ENCODE assay signal across 21 cellular contexts in genomic region chr7:117460815-117461214, GRCh38. TPM values are rescaled to one million over a fixed set of nuclear protein-coding genes. Genes with fewer than 3 reads are reported as not detected.
"Had no signal": no experiment of that assay in that cellular context is flagged by ENCODE, and none has a peak within 500 bp of the region (broad histone marks: within the 10 kb centered on the region; RNA-seq: fewer than 3 reads in every experiment).

No MANE protein-coding gene starts in this region.

RNA-seq across cellular contexts. Expression of gene CFTR, which starts 19.0 kb away (rescaled TPM):
- total RNA-seq: activated naive CD4-positive, alpha-beta T cell treated with anti-CD3 and anti-CD28 coated beads for 36 hours; activated naive CD4-positive, alpha-beta T cell treated with anti-CD3 and anti-CD28 coated beads, Interleukin-2, amount 50 U/mL, for 72 hours; activated naive CD8-positive, alpha-beta T cell treated with anti-CD3 and anti-CD28 coated beads for 36 hours; activated naive CD8-positive, alpha-beta T cell treated with anti-CD3 and anti-CD28 coated beads, Interleukin-2, amount 10 ng/mL, durations not matched to agents 7 days and 5 days; activated T-cell treated with anti-CD3 and anti-CD28 coated beads, Interleukin-2, amount 50 U/mL, for 72 hours; activated T-helper 1 cell treated with anti-CD3 and anti-CD28 coated beads, Interleukin-12 subunit alpha, Interleukin-12 subunit beta, Interleukin-2, Interleukin-4 antibody, amounts not matched to agents 30 ng/mL and 10 ng/mL and 1 ng/mL, durations not matched to agents 14 hours and 24 hours and 36 hours; activated T-helper 17 cell treated with anti-CD3 and anti-CD28 coated beads, Interleukin-2, amount 50 U/mL, for 72 hours; activated T-helper 2 cell treated with anti-CD3 and anti-CD28 coated beads, Interferon-gamma antibody, Interleukin-2, Interleukin-4, amounts not matched to agents 10 μg/mL and 5 μg/mL and 100 μg/mL, durations not matched to agents 14 hours and 24 hours and 36 hours; chondrocyte had no signal

RNA-seq across cellular contexts. Expression of gene ASZ1, which starts 33.5 kb away (rescaled TPM):
- total RNA-seq: activated naive CD4-positive, alpha-beta T cell treated with anti-CD3 and anti-CD28 coated beads for 36 hours; activated naive CD4-positive, alpha-beta T cell treated with anti-CD3 and anti-CD28 coated beads, Interleukin-2, amount 50 U/mL, for 72 hours; activated naive CD8-positive, alpha-beta T cell treated with anti-CD3 and anti-CD28 coated beads for 36 hours; activated naive CD8-positive, alpha-beta T cell treated with anti-CD3 and anti-CD28 coated beads, Interleukin-2, amount 10 ng/mL, durations not matched to agents 7 days and 5 days; activated T-cell treated with anti-CD3 and anti-CD28 coated beads, Interleukin-2, amount 50 U/mL, for 4 hours; activated T-cell treated with anti-CD3 and anti-CD28 coated beads, Interleukin-2, amount 50 U/mL, for 72 hours; activated T-helper 1 cell treated with anti-CD3 and anti-CD28 coated beads, Interleukin-12 subunit alpha, Interleukin-12 subunit beta, Interleukin-2, Interleukin-4 antibody, amounts not matched to agents 30 ng/mL and 10 ng/mL and 1 ng/mL, durations not matched to agents 14 hours and 24 hours and 36 hours; activated T-helper 17 cell treated with anti-CD3 and anti-CD28 coated beads, Interleukin-2, amount 50 U/mL, for 72 hours; activated T-helper 2 cell treated with anti-CD3 and anti-CD28 coated beads, Interferon-gamma antibody, Interleukin-2, Interleukin-4, amounts not matched to agents 10 μg/mL and 5 μg/mL and 100 μg/mL, durations not matched to agents 14 hours and 24 hours and 36 hours; adrenal gland; aorta; ascending aorta; astrocyte; body of pancreas; breast epithelium; bronchial epithelial cell; cardiac muscle cell; cardiac septum; cerebellum; chondrocyte had no signal
- polyA plus RNA-seq: adipose tissue, adrenal gland, aorta had no signal
